ENCODE assay signal across 9 cellular contexts in the genomic region with DNA sequence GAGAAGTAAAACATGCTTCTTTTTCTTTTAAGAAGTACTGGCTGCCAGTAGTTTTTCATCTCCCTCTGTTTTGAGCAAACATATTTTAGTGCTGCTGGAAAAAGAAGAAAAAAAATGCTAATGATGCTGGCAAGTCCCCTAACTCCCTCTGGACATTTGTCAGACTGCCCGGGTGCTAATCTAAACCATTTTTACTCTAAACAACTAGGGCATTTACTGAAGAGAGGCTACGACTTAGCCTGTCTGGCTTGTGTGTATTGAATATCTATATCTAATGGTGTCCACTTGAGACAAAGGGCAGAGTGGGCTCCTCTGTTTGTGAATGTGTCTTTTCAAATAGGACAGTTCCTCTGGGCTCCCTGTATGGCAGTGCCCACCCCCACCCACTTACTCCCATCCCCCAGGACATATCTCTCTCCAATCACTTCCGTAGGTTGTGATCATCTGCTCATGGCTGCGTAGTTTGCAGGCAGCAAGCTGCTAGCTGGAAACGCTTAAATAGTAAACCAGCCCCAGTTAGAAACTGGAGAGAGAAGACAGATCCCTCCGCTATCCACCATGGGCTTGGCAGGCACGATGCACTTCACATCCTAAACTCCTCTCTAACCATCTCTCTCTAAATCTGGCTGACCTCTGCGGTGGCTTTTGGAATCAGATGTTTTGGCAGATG. TPM values are rescaled to one million over a fixed set of nuclear protein-coding genes. Genes with fewer than 3 reads are reported as not detected.
DNase-seq lines count a peak whose midpoint lies in the region; ATAC-seq, FAIRE-seq and TF ChIP-seq lines count a peak whose summit lies in the region.
"Had no signal": no experiment of that assay in that cellular context is flagged by ENCODE, and none has a peak within 500 bp of the region (broad histone marks: within the 10 kb centered on the region; RNA-seq: fewer than 3 reads in every experiment).

No MANE protein-coding gene starts in this region.

- H3K27ac Mint-ChIP-seq in naive B cell, result peak overlapping the region; percentile 68 to 84 (median 82)

- 63 to 71% (median 68%) methylated on average over 8 of the region's 8 CpGs for WGBS in adrenal gland, 4 donors

- H3K27me3 Mint-ChIP-seq in naive B cell, result no peaks in the 10 kb centered on the region

- no peak overlapping the region for H3K27ac ChIP-seq in adrenal gland
- H3K27ac ChIP-seq: neutrophil had no signal

- no peak for ATAC-seq in naive B cell (ENCODE audit: low read depth in 2 of 2)

- H3K27me3 ChIP-seq in adrenal gland, result no peaks in the 10 kb centered on the region
- H3K27me3 ChIP-seq: neutrophil had no signal

- no peaks in the 10 kb centered on the region for H3K9me3 ChIP-seq in adrenal gland (replicated peaks in 1 of 3)
- H3K9me3 ChIP-seq: neutrophil had no signal

- DNase-seq in AG08396 (ENCODE audit: low spot score), result peak; percentile 19
- peak; percentile 85 for DNase-seq in NCI-H1092 treated with DMSO at 0.1 percent for 48 hours (lab: John Stamatoyannopoulos, UW)
- peak; percentile 26 for DNase-seq in choroid plexus epithelial cell (ENCODE audit: low read depth)
- no peak for DNase-seq in naive B cell
- DNase-seq in GM20000 (ENCODE audit: low spot score), result no peak
- DNase-seq in NCI-H128 (lab: John Stamatoyannopoulos, UW; ENCODE audit: unreplicated experiment), result no peak
- DNase-seq in adrenal gland, result no peak
- no peak for DNase-seq in HTR-8/SVneo (ENCODE audit: insufficient read length, low spot score)

- peaks cover 0 to 3% (median 0%) of the 10 kb centered on the region in 7 donors for H3K9me3 Mint-ChIP-seq in naive B cell

- TF ChIP-seq POLR2A in adrenal gland (IDR thresholded peaks at IDR 0.05), result no peak

- intact Hi-C loops in adrenal gland (cut with DNase I), result no loop called here

- no peaks in the 10 kb centered on the region for H3K36me3 ChIP-seq in adrenal gland (replicated peaks in 1 of 2)
- H3K36me3 ChIP-seq: neutrophil had no signal

- TF ChIP-seq CTCF in choroid plexus epithelial cell (conservative IDR thresholded peaks at IDR 0.05; ENCODE audit: low read depth, low read length) (no peak), GM20000 (IDR thresholded peaks at IDR 0.05; ENCODE audit: extremely low read depth, missing control alignments) (no peak), adrenal gland (IDR thresholded peaks at IDR 0.05) (no peak)

- peaks cover 0 to 9% of the 10 kb centered on the region in 2 donors for H3K36me3 Mint-ChIP-seq in naive B cell

- peaks cover 10 to 11% of the 10 kb centered on the region in 2 donors for H3K4me1 ChIP-seq in adrenal gland (replicated peaks in 1 of 2)

- peak overlapping the region in 7 of 8 donors; percentile 54 to 89 (median 82) for H3K4me3 Mint-ChIP-seq in naive B cell

- FAIRE-seq in HTR-8/SVneo (lab: Jason Lieb, UNC), result no peak

- H3K4me1 Mint-ChIP-seq in naive B cell, result peaks cover 22 to 45% (median 37%) of the 10 kb centered on the region in 3 donors

- H3K4me3 ChIP-seq in choroid plexus epithelial cell (ENCODE audit: low read depth, low read length) (peak overlapping the region; percentile 41), adrenal gland (peak overlapping the region in 1 of 4 donors; percentile 9)

RNA-seq across cellular contexts. Expression of gene DOCK10, which starts 58.4 kb away (rescaled TPM):
- polyA plus RNA-seq in naive B cell (ENCODE audit: low read depth in 6 of 6) (10 to 100 TPM; 18.4 to 29.9 (median 21.6) TPM), adrenal gland (1 to 10 TPM; 6.2 to 9.2 (median 6.8) TPM)
- total RNA-seq in adrenal gland, result 10 to 100 TPM; 17.3 to 40.8 (median 29.9) TPM

Comparison
In these comparisons a context has a peak if more than half of its experiments do, and no peak if none do; other contexts are left out.
1. DNase-seq: peak in AG08396 (single experiment), NCI-H1092 treated with DMSO at 0.1 percent for 48 hours (single experiment) and choroid plexus epithelial cell (single experiment); none in naive B cell (single experiment), GM20000 (single experiment), NCI-H128 (single experiment), adrenal gland (0 of 7) and HTR-8/SVneo (single experiment).